ENCODE assay signal across 8 cellular contexts in the genomic region with DNA sequence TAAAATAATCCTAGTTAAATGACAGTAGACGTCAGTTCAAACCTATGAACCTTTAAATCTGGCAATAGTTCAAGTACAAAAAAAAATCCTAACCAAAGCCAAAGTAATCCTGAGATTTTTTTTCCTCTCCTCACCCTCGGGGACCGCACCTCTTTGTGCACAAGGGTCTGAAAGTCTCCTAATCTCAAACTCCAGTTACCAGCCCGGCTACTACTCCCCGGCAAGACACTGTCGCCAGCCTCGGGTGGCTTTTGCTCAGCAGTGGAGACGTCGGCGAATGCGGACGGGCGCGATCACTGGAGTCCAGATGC. TPM values are rescaled to one million over a fixed set of nuclear protein-coding genes. Genes with fewer than 3 reads are reported as not detected.
DNase-seq lines count a peak whose midpoint lies in the region; ATAC-seq and TF ChIP-seq lines count a peak whose summit lies in the region.

No MANE protein-coding gene starts in this region.

- H3K27me3 ChIP-seq in BLaER1 (no peaks in the 10 kb centered on the region), suprapubic skin (no peaks in the 10 kb centered on the region)

- H3K27me3 Mint-ChIP-seq in activated naive CD8-positive, alpha-beta T cell treated with anti-CD3 and anti-CD28 coated beads for 36 hours = no peaks in the 10 kb centered on the region

- TF ChIP-seq CTCF in suprapubic skin (IDR thresholded peaks at IDR 0.05) = no peak

- TF ChIP-seq EP300 in suprapubic skin (IDR thresholded peaks at IDR 0.05) = no peak

- 0% methylated on average over 13 of the region's 14 CpGs for WGBS in suprapubic skin

- H3K27ac ChIP-seq in BLaER1 = peak overlapping the region; percentile 94
- peak overlapping the region; percentile 99 for H3K27ac ChIP-seq in suprapubic skin

- peaks cover 57% of the 10 kb centered on the region for H3K4me1 Mint-ChIP-seq in activated naive CD8-positive, alpha-beta T cell treated with anti-CD3 and anti-CD28 coated beads for 36 hours

- H3K4me1 ChIP-seq in BLaER1 (peaks cover 35% of the 10 kb centered on the region), suprapubic skin (peaks cover 50% of the 10 kb centered on the region)

- peak overlapping the region; percentile 83 for H3K4me2 ChIP-seq in BLaER1

- peaks cover 16% of the 10 kb centered on the region for H3K36me3 Mint-ChIP-seq in activated naive CD8-positive, alpha-beta T cell treated with anti-CD3 and anti-CD28 coated beads for 36 hours

- H3K36me3 ChIP-seq in BLaER1 = peaks cover 24% of the 10 kb centered on the region
- H3K36me3 ChIP-seq in suprapubic skin = peaks cover 20% of the 10 kb centered on the region

- H3K4me3 ChIP-seq in BLaER1 (peak overlapping the region; percentile 84), suprapubic skin (peak overlapping the region; percentile 90)

- peak; percentile 4 for ATAC-seq in HG03175 (IDR thresholded peaks at IDR 0.05; ENCODE audit: unreplicated experiment)
- ATAC-seq in HG02588 (IDR thresholded peaks at IDR 0.05; ENCODE audit: unreplicated experiment) = no peak

- DNase-seq in activated naive CD8-positive, alpha-beta T cell treated with anti-CD3 and anti-CD28 coated beads for 36 hours = no peak
- peak; percentile 58 for DNase-seq in kidney glomerular epithelial cell (lab: John Stamatoyannopoulos, UW)
- no peak for DNase-seq in suprapubic skin (ENCODE audit: low spot score in 2 of 2)
- no peak for DNase-seq in activated effector memory CD4-positive, alpha-beta T cell treated with Interleukin-2 at 50 U/mL for 16 hours
- DNase-seq in NCI-H69 (lab: John Stamatoyannopoulos, UW) = no peak

- peak overlapping the region; percentile 93 for H3K27ac Mint-ChIP-seq in activated naive CD8-positive, alpha-beta T cell treated with anti-CD3 and anti-CD28 coated beads for 36 hours

- peaks cover 54% of the 10 kb centered on the region for H4K20me1 ChIP-seq in BLaER1

- H3K9ac ChIP-seq in BLaER1 = peak overlapping the region; percentile 95

- peak overlapping the region; percentile 87 for H3K4me3 Mint-ChIP-seq in activated naive CD8-positive, alpha-beta T cell treated with anti-CD3 and anti-CD28 coated beads for 36 hours

- no peaks in the 10 kb centered on the region for H3K9me3 Mint-ChIP-seq in activated naive CD8-positive, alpha-beta T cell treated with anti-CD3 and anti-CD28 coated beads for 36 hours

- H3K9me3 ChIP-seq in BLaER1 (no peaks in the 10 kb centered on the region), suprapubic skin (no peaks in the 10 kb centered on the region)

- no peak for TF ChIP-seq POLR2A in suprapubic skin (IDR thresholded peaks at IDR 0.05)

RNA-seq across cellular contexts. Expression of a gene that starts 0.4 kb away (rescaled TPM):
- 10 to 100 TPM; 78.8 to 88.3 TPM for total RNA-seq in activated naive CD8-positive, alpha-beta T cell treated with anti-CD3 and anti-CD28 coated beads for 36 hours
- total RNA-seq in suprapubic skin = 100 to 1,000 TPM; 133 to 299 (median 161) TPM

RNA-seq across cellular contexts. Expression of a gene that starts 10.0 kb away (rescaled TPM):
- total RNA-seq in activated naive CD8-positive, alpha-beta T cell treated with anti-CD3 and anti-CD28 coated beads for 36 hours = 1 to 10 TPM; 3.8 to 4.9 TPM
- 1 to 10 TPM; 2.0 to 3.1 (median 2.6) TPM for total RNA-seq in suprapubic skin
